In genomic region chr4:1870578-1871443, GRCh38 we compare ENCODE assay signal across 8 cellular contexts. TPM values are rescaled to one million over a fixed set of nuclear protein-coding genes. Genes with fewer than 3 reads are reported as not detected.
DNase-seq lines count a peak whose midpoint lies in the region; ATAC-seq and TF ChIP-seq lines count a peak whose summit lies in the region.

TSS of gene NSD2 (plus strand) at chr4:1871393. CDS start at chr4:1900655, 29,262 bp downstream.

- H3K4me3 ChIP-seq in PC-9 (peak within 1 kb of the TSS; percentile 74), mucosa of stomach (ENCODE audit: low read length) (peak within 1 kb of the TSS; percentile 66)

- H2AFZ ChIP-seq in PC-9, result peak within 1 kb of the TSS; percentile 82

- no peaks in the 10 kb centered on the region for H3K27me3 ChIP-seq in PC-9 (ENCODE audit: insufficient read depth, low read depth)
- no peaks in the 10 kb centered on the region for H3K27me3 ChIP-seq in mucosa of stomach (ENCODE audit: control insufficient read depth, insufficient read depth, low read length)

- 0 out of 2 replicates have a peak, but pooled peaks cover 4% of the 10 kb centered on the region for H3K36me3 ChIP-seq in PC-9 (ENCODE audit: low read depth)
- no peaks in the 10 kb centered on the region for H3K36me3 ChIP-seq in mucosa of stomach (ENCODE audit: control insufficient read depth, insufficient read depth, low read length)

- no peak for TF ChIP-seq CTCF in PC-9 (conservative IDR thresholded peaks at IDR 0.05)

- H3K9me2 ChIP-seq in PC-9 (ENCODE audit: insufficient read depth), result no peaks in the 10 kb centered on the region

- DNase-seq in DMS 273 (lab: John Stamatoyannopoulos, UW; ENCODE audit: unreplicated experiment) (peak; percentile 96), HuH-7.5 (ENCODE audit: low spot score) (peak; percentile 98), PC-9 (peak; percentile 51 to 93), activated T-cell treated with anti-CD3 and anti-CD28 coated beads for 48 hours (ENCODE audit: low read depth) (peak; percentile 95), erythroblast (lab: John Stamatoyannopoulos, UW) (peak; percentile 94 to 98)
- DNase-seq in stimulated activated CD8-positive, alpha-beta memory T cell treated with anti-CD3 and anti-CD28 coated beads, Interleukin-4, amount 100 ng/mL, for 48 hours, result peak; percentile 93

- H3F3A ChIP-seq in PC-9 (ENCODE audit: insufficient read depth, low read depth), result peaks cover 35% of the 10 kb centered on the region; the same call in 1 of the 2 replicates

- H3K4me1 ChIP-seq in PC-9 (replicated peaks; ENCODE audit: insufficient read depth) (peaks cover 33% of the 10 kb centered on the region), mucosa of stomach (ENCODE audit: control insufficient read depth, insufficient read depth, low read length) (peaks cover 55% of the 10 kb centered on the region)

- peak within 1 kb of the TSS; percentile 96 for H3K4me2 ChIP-seq in PC-9

- peak; percentile 54 for ATAC-seq in GM21528 (IDR thresholded peaks at IDR 0.05; ENCODE audit: low FRiP score, unreplicated experiment)

- H3K9me3 ChIP-seq in PC-9 (ENCODE audit: insufficient read depth, low read depth), result no peaks in the 10 kb centered on the region
- H3K9me3 ChIP-seq in mucosa of stomach (ENCODE audit: control insufficient read depth, low read length), result no peaks in the 10 kb centered on the region

- no TSS peak for BruUV-seq in PC-9 (replicated peaks; lab: Mats Ljungman, UMichigan)

- intact Hi-C loops in PC-9 (cut with micrococcal nuclease; ENCODE audit: unreplicated experiment), result loop anchor here (1.0 kb wide), 1 partner anchor 15 kb away; the partner anchor contains the start of gene LETM1

- POLR2A ChIA-PET in PC-9 (lab: Charles Lee; ENCODE audit: unreplicated experiment), result no interaction called here

- CTCF ChIA-PET in PC-9 (lab: Charles Lee), result no interaction called here

- peak within 1 kb of the TSS; percentile 86 for H3K9ac ChIP-seq in mucosa of stomach (ENCODE audit: low read length)

- peak within 1 kb of the TSS; percentile 79 for H3K27ac ChIP-seq in PC-9

- peaks cover 40% of the 10 kb centered on the region for H3K79me2 ChIP-seq in PC-9 (ENCODE audit: low read depth)

- 0 out of 2 replicates have a peak, but pooled peaks cover 7% of the 10 kb centered on the region for H4K20me1 ChIP-seq in PC-9 (ENCODE audit: insufficient read depth)

- TF ChIP-seq POLR2A in erythroblast (IDR thresholded peaks at IDR 0.05; ENCODE audit: low read length), result peak; percentile 97

RNA-seq across cellular contexts. Expression of gene NSD2, which starts in this region (rescaled TPM):
- total RNA-seq in PC-9 (2021), result 176 and 186 TPM in 2 replicates

Comparison
In these comparisons a context has a peak if more than half of its experiments do, and no peak if none do; other contexts are left out.
1. Peak in every context shown above with its lines: DNase-seq, ATAC-seq, H3K4me3 ChIP-seq and H3K27ac ChIP-seq.